ENCODE assay signal across 8 cellular contexts in the genomic region with DNA sequence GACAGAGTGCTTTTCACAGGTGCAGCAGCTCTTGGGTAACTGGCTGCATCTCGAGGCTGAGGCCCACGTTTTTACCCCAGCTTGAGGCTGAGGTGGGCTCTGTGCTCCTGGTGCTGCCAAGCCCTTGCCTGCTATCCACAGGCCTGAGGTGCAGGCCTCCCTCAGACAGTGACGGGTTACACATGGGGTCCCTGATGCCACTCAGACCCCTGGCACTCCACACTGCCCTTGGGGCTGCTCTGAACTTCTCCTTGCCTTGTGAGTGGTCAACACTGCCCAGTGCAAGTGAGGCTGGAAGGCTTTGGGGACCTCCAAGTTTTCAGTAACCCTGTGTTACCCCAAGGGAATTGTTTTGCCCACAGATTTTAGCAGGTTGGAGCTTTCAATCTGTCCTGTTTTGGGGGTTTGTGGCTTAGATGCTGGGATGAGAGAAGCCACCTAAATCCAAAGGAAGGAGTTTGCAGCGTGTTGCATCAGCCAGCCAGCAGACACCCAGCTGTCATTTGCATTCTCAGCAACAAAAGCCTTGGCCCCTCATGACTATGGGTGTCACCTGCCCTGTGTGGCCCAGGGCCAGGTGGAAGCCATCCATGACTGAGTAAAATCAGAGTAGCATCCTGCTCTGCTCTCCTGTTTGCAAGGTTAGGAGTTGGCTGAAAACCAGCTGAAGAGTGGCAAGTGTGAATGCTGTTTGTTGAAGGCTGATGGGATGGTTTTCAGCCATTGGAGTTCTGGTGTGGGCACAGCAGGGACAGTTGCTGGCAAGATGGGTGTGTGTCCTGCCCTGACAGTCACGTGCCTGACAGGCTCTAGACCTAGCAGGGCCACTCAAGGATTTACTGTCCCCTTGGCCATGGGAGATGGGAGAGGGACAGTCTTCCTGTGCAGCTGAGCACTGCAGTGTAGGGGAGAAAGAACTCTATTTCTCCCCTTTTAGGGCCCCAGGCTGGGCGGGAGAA. TPM values are rescaled to one million over a fixed set of nuclear protein-coding genes. Genes with fewer than 3 reads are reported as not detected.
DNase-seq lines count a peak whose midpoint lies in the region; ATAC-seq and TF ChIP-seq lines count a peak whose summit lies in the region.

No MANE protein-coding gene starts in this region.

- TF ChIP-seq POLR2A in ovary (IDR thresholded peaks at IDR 0.05), result no peak

- peaks cover 62 to 68% (median 63%) of the 10 kb centered on the region in 11 experiments for H3K36me3 ChIP-seq in BLaER1 treated with 17β-estradiol and CSF1 and Interleukin-3, amounts not matched to agents 10 nM and 100 nM
- H3K36me3 ChIP-seq in ovary, result peaks cover 3% of the 10 kb centered on the region

- DNase-seq in SHP77 treated with DMSO at 0.1 percent for 48 hours (lab: John Stamatoyannopoulos, UW) (peak; percentile 95), left cardiac atrium (peak; percentile 41), ovary (no peak), activated gamma-delta T cell treated with Interleukin-2 at 50 U/mL for 16 hours (no peak), 8988T (no peak)

- H3K27me3 ChIP-seq in BLaER1 treated with 17β-estradiol and CSF1 and Interleukin-3, amounts not matched to agents 10 nM and 100 nM, result no peaks in the 10 kb centered on the region
- H3K27me3 ChIP-seq in ovary, result no peaks in the 10 kb centered on the region

- H3K9me3 ChIP-seq in BLaER1 treated with 17β-estradiol and CSF1 and Interleukin-3, amounts not matched to agents 10 nM and 100 nM (replicated peaks in 1 of 11), result no peaks in the 10 kb centered on the region
- H3K9me3 ChIP-seq in ovary, result no peaks in the 10 kb centered on the region

- TF ChIP-seq CTCF in ovary (IDR thresholded peaks at IDR 0.05), result no peak

- peak overlapping the region; percentile 94 to 100 (median 97); a peak in 20 of 22 replicates for H3K4me2 ChIP-seq in BLaER1 treated with 17β-estradiol and CSF1 and Interleukin-3, amounts not matched to agents 10 nM and 100 nM

- H4K20me1 ChIP-seq in BLaER1 treated with 17β-estradiol and CSF1 and Interleukin-3, amounts not matched to agents 10 nM and 100 nM, result peaks cover 15 to 65% (median 56%) of the 10 kb centered on the region in 11 experiments; a peak in 20 of 22 replicates

- WGBS in ovary, 3 donors, result 73 to 84% (median 83%) methylated on average over 6 of the region's 6 CpGs

- H3K4me3 ChIP-seq in BLaER1 treated with 17β-estradiol and CSF1 and Interleukin-3, amounts not matched to agents 10 nM and 100 nM, result 0 out of 20 replicates have a peak overlapping the region, but pooled peaks of 1 of the 10 experiments have one; percentile 96
- H3K4me3 ChIP-seq in ovary, result no peak overlapping the region

- peak overlapping the region in 10 of 11 experiments; percentile 18 to 96 (median 93); a peak in 12 of 22 replicates for H3K9ac ChIP-seq in BLaER1 treated with 17β-estradiol and CSF1 and Interleukin-3, amounts not matched to agents 10 nM and 100 nM

- intact Hi-C loops in left cardiac atrium (cut with DNase I), result no loop called here
- intact Hi-C loops in ovary (cut with DNase I), result no loop called here

- ATAC-seq in left cardiac atrium, result peak; percentile 6 to 16
- no peak for ATAC-seq in GM18861 (IDR thresholded peaks at IDR 0.05; ENCODE audit: unreplicated experiment)

- TF ChIP-seq EP300 in Ishikawa (IDR thresholded peaks at IDR 0.05; ENCODE audit: borderline replicate concordance) (no peak; the same call in 1 of the 2 replicates), ovary (IDR thresholded peaks at IDR 0.05) (no peak)

- H3K27ac ChIP-seq in BLaER1 treated with 17β-estradiol and CSF1 and Interleukin-3, amounts not matched to agents 10 nM and 100 nM, result peak overlapping the region in 4 of 11 experiments; percentile 22 to 59 (median 45); a peak in 5 of 22 replicates
- H3K27ac ChIP-seq in ovary, result no peak overlapping the region

- peaks cover 35 to 42% (median 38%) of the 10 kb centered on the region in 10 experiments for H3K4me1 ChIP-seq in BLaER1 treated with 17β-estradiol and CSF1 and Interleukin-3, amounts not matched to agents 10 nM and 100 nM
- peaks cover 10% of the 10 kb centered on the region for H3K4me1 ChIP-seq in ovary (ENCODE audit: insufficient read depth)

- no peak for TF ChIP-seq RAD21 in Ishikawa (IDR thresholded peaks at IDR 0.05; ENCODE audit: low read depth)

TF ChIP-seq in Ishikawa, 13 proteins besides CTCF, POLR2A, EP300 and RAD21:
- TF ChIP-seq FOXM1 (IDR thresholded peaks at IDR 0.05; ENCODE audit: borderline replicate concordance, low read depth), result no peak
- TF ChIP-seq NFIC (IDR thresholded peaks at IDR 0.05), result 0 out of 2 replicates have a peak, but pooled peaks have one; percentile 38
- TF ChIP-seq CEBPB (IDR thresholded peaks at IDR 0.05), result peak; percentile 58
- TF ChIP-seq YY1 (IDR thresholded peaks at IDR 0.05; ENCODE audit: low read depth), result no peak
- TF ChIP-seq TAF1 (IDR thresholded peaks at IDR 0.05; ENCODE audit: low read depth), result no peak
- TF ChIP-seq, protein P1, sequence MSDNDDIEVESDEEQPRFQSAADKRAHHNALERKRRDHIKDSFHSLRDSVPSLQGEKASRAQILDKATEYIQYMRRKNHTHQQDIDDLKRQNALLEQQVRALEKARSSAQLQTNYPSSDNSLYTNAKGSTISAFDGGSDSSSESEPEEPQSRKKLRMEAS (IDR thresholded peaks at IDR 0.05), result no peak
- no peak for TF ChIP-seq CREB1 (IDR thresholded peaks at IDR 0.05; ENCODE audit: low read depth)
- no peak for TF ChIP-seq ZBTB7A (IDR thresholded peaks at IDR 0.05; ENCODE audit: low read depth)
- TF ChIP-seq, protein P2, sequence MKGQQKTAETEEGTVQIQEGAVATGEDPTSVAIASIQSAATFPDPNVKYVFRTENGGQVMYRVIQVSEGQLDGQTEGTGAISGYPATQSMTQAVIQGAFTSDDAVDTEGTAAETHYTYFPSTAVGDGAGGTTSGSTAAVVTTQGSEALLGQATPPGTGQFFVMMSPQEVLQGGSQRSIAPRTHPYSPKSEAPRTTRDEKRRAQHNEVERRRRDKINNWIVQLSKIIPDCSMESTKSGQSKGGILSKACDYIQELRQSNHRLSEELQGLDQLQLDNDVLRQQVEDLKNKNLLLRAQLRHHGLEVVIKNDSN (IDR thresholded peaks at IDR 0.05), result peak; percentile 6; the same call in 1 of the 2 replicates

RNA-seq across cellular contexts. Expression of gene RNF187, which starts 3.2 kb away (rescaled TPM):
- total RNA-seq in left cardiac atrium (10 to 100 TPM; 78.4 to 88.2 TPM), ovary (100 to 1,000 TPM in 5 of 7 donors, 10 to 100 TPM in 2; 37.9 to 165 (median 123) TPM)
- 10 to 100 TPM; 32.2 to 43.0 TPM for polyA plus RNA-seq in ovary

Comparison
In these comparisons a context has a peak if more than half of its experiments do, and no peak if none do; other contexts are left out.
1. DNase-seq: peak in SHP77 treated with DMSO at 0.1 percent for 48 hours (single experiment) and left cardiac atrium (single experiment); none in ovary (0 of 5), activated gamma-delta T cell treated with Interleukin-2 at 50 U/mL for 16 hours (single experiment) and 8988T (single experiment).